Comparison of ENCODE assay signal across 1 cellular context in the genomic region with DNA sequence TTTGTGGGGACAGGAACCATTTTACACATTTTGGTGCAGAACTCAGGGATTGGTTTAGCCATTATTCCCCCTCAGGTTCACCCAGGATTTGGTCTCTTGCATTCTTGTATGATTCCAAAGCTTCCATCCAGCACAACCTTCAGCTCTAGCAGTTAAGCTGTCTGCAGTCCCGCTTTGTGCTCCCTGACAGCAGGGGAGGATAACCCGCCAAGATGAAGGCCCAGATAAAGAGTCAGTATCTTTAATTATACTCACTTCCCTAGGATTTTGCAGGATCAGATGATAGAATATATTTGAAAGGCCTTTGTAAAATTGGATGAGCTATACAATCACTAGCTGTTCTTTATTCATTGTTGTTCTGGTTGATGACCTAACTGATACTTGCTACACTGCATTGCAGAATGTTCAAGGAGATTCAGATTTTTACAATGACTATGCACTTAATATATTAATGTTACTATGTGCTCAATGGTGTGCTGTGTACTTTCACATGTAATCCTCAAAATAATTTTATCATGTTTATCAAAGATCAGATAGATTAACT.
TF ChIP-seq lines count a peak whose summit lies in the region.

No MANE protein-coding gene starts in this region.

TF ChIP-seq in endothelial cell of umbilical vein, 7 proteins besides CTCF, POLR2A, EP300 and RAD21:
- TF ChIP-seq, protein P1, sequence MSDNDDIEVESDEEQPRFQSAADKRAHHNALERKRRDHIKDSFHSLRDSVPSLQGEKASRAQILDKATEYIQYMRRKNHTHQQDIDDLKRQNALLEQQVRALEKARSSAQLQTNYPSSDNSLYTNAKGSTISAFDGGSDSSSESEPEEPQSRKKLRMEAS (IDR thresholded peaks at IDR 0.05; ENCODE audit: insufficient read depth, insufficient read length), result no peak
- TF ChIP-seq JUN (IDR thresholded peaks at IDR 0.05; ENCODE audit: borderline replicate concordance, insufficient read depth, insufficient read length, low read depth) (no peak), FOS (IDR thresholded peaks at IDR 0.05; ENCODE audit: borderline replicate concordance, insufficient read depth, low read length) (no peak), GATA2 (IDR thresholded peaks at IDR 0.05; ENCODE audit: insufficient read depth, insufficient read length, low read depth, low read length) (no peak), MYC (IDR thresholded peaks at IDR 0.05; ENCODE audit: low read depth, low read length) (no peak)
